20 cellular contexts compared by ENCODE assay signal in the genomic region with DNA sequence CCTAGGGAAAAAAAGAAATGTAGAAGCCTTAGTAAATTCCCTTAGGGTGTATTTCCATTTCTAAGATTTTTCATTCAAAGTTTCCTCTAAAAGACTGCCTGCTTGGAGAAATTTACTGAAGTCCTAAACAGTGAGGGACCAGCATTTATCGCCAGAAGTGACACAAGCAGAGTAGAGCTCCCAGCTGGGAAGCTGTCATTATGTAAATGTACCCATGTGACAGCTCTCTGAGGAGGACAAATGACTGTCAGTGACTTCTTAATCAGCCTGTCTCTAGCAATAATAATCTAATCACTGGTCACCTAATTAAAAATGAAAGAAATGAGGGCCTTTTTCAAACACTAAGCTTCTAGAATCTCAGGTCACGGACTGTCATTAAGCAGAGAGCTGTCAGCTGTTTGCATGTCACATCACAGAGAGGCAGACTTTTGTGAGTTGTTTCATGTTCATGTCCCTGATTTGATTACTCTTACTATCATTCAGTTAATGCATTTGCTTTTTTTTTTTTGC.
A peak's percentile ranks its signal among the peaks of the same experiment; 100 is the strongest.
DNase-seq lines count a peak whose midpoint lies in the region; ATAC-seq lines count a peak whose summit lies in the region.
"Had no signal": no experiment of that assay in that cellular context is flagged by ENCODE, and none has a peak within 500 bp of the region (broad histone marks: within the 10 kb centered on the region; RNA-seq: fewer than 3 reads in every experiment).

No MANE protein-coding gene starts in this region.

- no peaks in the 10 kb centered on the region for H4K20me1 ChIP-seq in Karpas-422 (ENCODE audit: insufficient read depth, low read depth, low read length)
- H4K20me1 ChIP-seq: BLaER1 had no signal

- no peak overlapping the region for H3K9ac ChIP-seq in Karpas-422 (ENCODE audit: low read length)
- H3K9ac ChIP-seq: BLaER1, GM23248, KMS-11 had no signal

- H3K4me2 ChIP-seq in Karpas-422 (ENCODE audit: low read depth, low read length, poor library complexity, severe bottlenecking), result no peak overlapping the region
- H3K4me2 ChIP-seq: BLaER1, KMS-11 had no signal

- no peak overlapping the region for H3K4me3 ChIP-seq in Karpas-422 (ENCODE audit: low read length)
- H3K4me3 ChIP-seq: BLaER1, GM23248, SJCRH30 had no signal

- no peaks in the 10 kb centered on the region for H3K79me2 ChIP-seq in Karpas-422 (ENCODE audit: low read length)

- no peaks in the 10 kb centered on the region for H3K9me3 ChIP-seq in Karpas-422 (ENCODE audit: low read length)

- H2AFZ ChIP-seq in Karpas-422 (ENCODE audit: low read length), result no peak overlapping the region
- H2AFZ ChIP-seq: GM23248 had no signal

- no peaks in the 10 kb centered on the region for H3K27me3 ChIP-seq in Karpas-422 (ENCODE audit: low read length)
- H3K27me3 ChIP-seq: BLaER1, SJCRH30 had no signal

- no peaks in the 10 kb centered on the region for H3K36me3 ChIP-seq in Karpas-422 (ENCODE audit: insufficient read depth, low read length)
- H3K36me3 ChIP-seq: BLaER1, SJCRH30 had no signal

- ATAC-seq in HG02938 (IDR thresholded peaks at IDR 0.05; ENCODE audit: unreplicated experiment) (no peak), GM21381 (IDR thresholded peaks at IDR 0.05; ENCODE audit: unreplicated experiment) (no peak), GM18517 (IDR thresholded peaks at IDR 0.05; ENCODE audit: unreplicated experiment) (no peak)

- H3K27ac ChIP-seq in Karpas-422 (ENCODE audit: low read length), result no peak overlapping the region
- H3K27ac ChIP-seq: BLaER1, GM23248, KMS-11, SJCRH30 had no signal

- H3K4me1 ChIP-seq in Karpas-422 (ENCODE audit: low read length), result no peaks in the 10 kb centered on the region
- H3K4me1 ChIP-seq: SJCRH30 had no signal

- H3K9me2 ChIP-seq in Karpas-422 (replicated peaks; ENCODE audit: insufficient read depth, low read length), result no peaks in the 10 kb centered on the region

- DNase-seq in Ammon's horn (ENCODE audit: low spot score), result peak; percentile 22
- peak; percentile 45 for DNase-seq in Karpas-422
- peak; percentile 34 for DNase-seq in left kidney (ENCODE audit: low read depth, low spot score)
- DNase-seq in pons (ENCODE audit: low spot score), result peak; percentile 54
- DNase-seq: CD4-positive, alpha-beta T cell; COR-L47; DMS79; GM23248; HCEC 1CT; IMR-90; NCI-H1694 treated with DMSO at 0.1 percent for 48 hours; NCI-H446 treated with DMSO at 0.1 percent for 48 hours; NCI-H526 treated with DMSO at 0.1 percent for 48 hours; OCI-M1; SJCRH30 had no signal
